In the genomic region with DNA sequence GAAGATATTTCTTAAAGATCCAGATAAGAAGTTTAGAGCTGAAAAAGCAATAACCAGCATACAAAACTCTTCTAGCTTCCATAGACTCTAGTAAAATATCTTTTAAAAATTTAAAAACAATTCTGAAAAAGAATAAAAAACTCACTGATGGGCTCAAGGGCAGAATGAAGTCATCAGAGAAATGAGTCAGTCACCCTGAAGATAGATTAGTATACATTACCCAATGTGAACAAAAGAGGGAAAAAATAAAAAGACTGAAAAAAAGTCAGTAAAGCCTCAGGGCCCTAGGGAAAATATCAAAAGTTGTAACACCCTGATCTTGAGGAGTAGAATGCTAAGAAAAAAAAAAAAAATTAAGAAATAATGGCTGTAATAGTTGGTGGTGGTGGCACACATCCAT, we compare ENCODE assay signal across 18 cellular contexts.
"Had no signal": no experiment of that assay in that cellular context is flagged by ENCODE, and none has a peak within 500 bp of the region (broad histone marks: within the 10 kb centered on the region; RNA-seq: fewer than 3 reads in every experiment).

No MANE protein-coding gene starts in this region.

- H3K9me3 ChIP-seq: ovary, sigmoid colon, upper lobe of left lung had no signal

- FAIRE-seq: frontal cortex had no signal

- DNase-seq: activated CD4-positive, alpha-beta T cell treated with anti-CD3 and anti-CD28 coated beads, Interleukin-2, amount 10 ng/mL, durations not matched to agents 24 days and 14 days; activated CD8-positive, alpha-beta memory T cell treated with anti-CD3 and anti-CD28 coated beads for 24 hours; activated naive CD4-positive, alpha-beta T cell treated with anti-CD3 and anti-CD28 coated beads for 36 hours; caudate nucleus; effector CD4-positive, alpha-beta T cell; heart left ventricle; islet precursor cell; nephron progenitor cell; ovary; sigmoid colon; stimulated activated CD4-positive, alpha-beta T cell treated with anti-CD3 and anti-CD28 coated beads, Interleukin-12 subunit alpha, Interleukin-12 subunit beta, amount 100 ng/mL, for 4 hours; stimulated activated naive CD4-positive, alpha-beta T cell treated with Interleukin-2 at 50 U/mL for 16 hours; T-helper 1 cell; upper lobe of left lung; WERI-Rb-1 had no signal

- H3K4me3 ChIP-seq: coronary artery, heart left ventricle, ovary, sigmoid colon, upper lobe of left lung had no signal

- H3K27me3 ChIP-seq: heart left ventricle, ovary, sigmoid colon, upper lobe of left lung had no signal

- H3K4me1 ChIP-seq: upper lobe of left lung had no signal

- H3K27ac ChIP-seq: coronary artery, ovary, sigmoid colon, upper lobe of left lung, WERI-Rb-1 had no signal

- H3K36me3 ChIP-seq: ovary had no signal

- ATAC-seq: left lobe of liver had no signal
